ENCODE assay signal across 10 cellular contexts in genomic region chr14:68522510-68523325, GRCh38.
DNase-seq lines count a peak whose midpoint lies in the region; ATAC-seq and TF ChIP-seq lines count a peak whose summit lies in the region.
"Had no signal": no experiment of that assay in that cellular context is flagged by ENCODE, and none has a peak within 500 bp of the region (broad histone marks: within the 10 kb centered on the region; RNA-seq: fewer than 3 reads in every experiment).

No MANE protein-coding gene starts in this region.

- no peak overlapping the region for H4K8ac ChIP-seq in neuronal stem cell (ENCODE audit: low read depth, low read length)

- H3K4me1 ChIP-seq in neuronal stem cell (ENCODE audit: control insufficient read depth in 2 of 2, insufficient read depth in 1 of 2, low read depth in 1 of 2, low read length in 2 of 2) = peaks cover 29 to 42% of the 10 kb centered on the region in 2 donors
- H3K4me1 ChIP-seq in vagina = peaks cover 93% of the 10 kb centered on the region

- peak overlapping the region; percentile 36 for H3K18ac ChIP-seq in neuronal stem cell (ENCODE audit: low read length)

- no peak overlapping the region for H3K4me3 ChIP-seq in fibroblast of pulmonary artery (replicated peaks; ENCODE audit: low read depth, low read length)
- H3K4me3 ChIP-seq in neuronal stem cell (ENCODE audit: low read length in 2 of 2) = no peak overlapping the region
- no peak overlapping the region for H3K4me3 ChIP-seq in vagina
- H3K4me3 ChIP-seq: lung had no signal

- no peak overlapping the region for H3K9ac ChIP-seq in neuronal stem cell (ENCODE audit: low read depth, low read length, poor library complexity)

- no peak for ATAC-seq in activated T-cell treated with anti-CD3 and anti-CD28 coated beads, Interleukin-2, amount 50 U/mL, for 72 hours (replicated peaks in 1 of 2)
- no peak for ATAC-seq in HG02938 (IDR thresholded peaks at IDR 0.05; ENCODE audit: unreplicated experiment)
- ATAC-seq in HG02852 (IDR thresholded peaks at IDR 0.05; ENCODE audit: unreplicated experiment) = no peak

- H3K27me3 Mint-ChIP-seq in activated T-cell treated with anti-CD3 and anti-CD28 coated beads, Interleukin-2, amount 50 U/mL, for 72 hours (ENCODE audit: low read depth) = no peaks in the 10 kb centered on the region

- H3K4ac ChIP-seq in neuronal stem cell (ENCODE audit: low read length) = no peak overlapping the region

- no peak overlapping the region for H2AK5ac ChIP-seq in neuronal stem cell (ENCODE audit: low read depth, low read length)

- H3K9me3 Mint-ChIP-seq in activated T-cell treated with anti-CD3 and anti-CD28 coated beads, Interleukin-2, amount 50 U/mL, for 72 hours = no peaks in the 10 kb centered on the region

- H3K27ac ChIP-seq in neuronal stem cell (replicated peaks; ENCODE audit: low read length) (peak overlapping the region; percentile 94), vagina (peak overlapping the region; percentile 79)

- peak overlapping the region; percentile 33 for H2AFZ ChIP-seq in neuronal stem cell (ENCODE audit: low read length)

- DNase-seq in activated T-cell treated with anti-CD3 and anti-CD28 coated beads, Interleukin-2, amount 50 U/mL, for 72 hours = no peak
- no peak for DNase-seq in activated T-cell treated with anti-CD3 and anti-CD28 coated beads, Interleukin-2, amount 50 U/mL, for 1 hour
- DNase-seq in fibroblast of pulmonary artery (ENCODE audit: low read depth) = peak; percentile 70
- peak; percentile 86 for DNase-seq in neuronal stem cell (ENCODE audit: low spot score)
- peak; percentile 55 to 85 for DNase-seq in vagina (ENCODE audit: extremely low spot score in 2 of 2)
- no peak for DNase-seq in NCI-H2081 treated with DMSO at 0.1 percent for 48 hours (lab: John Stamatoyannopoulos, UW)
- DNase-seq: NCI-H526 treated with DMSO at 0.1 percent for 48 hours had no signal

- no peaks in the 10 kb centered on the region for H3K36me3 Mint-ChIP-seq in activated T-cell treated with anti-CD3 and anti-CD28 coated beads, Interleukin-2, amount 50 U/mL, for 72 hours (ENCODE audit: insufficient read depth in 2 of 2)

- H4K91ac ChIP-seq in neuronal stem cell (ENCODE audit: low read depth, low read length, poor library complexity) = no peak overlapping the region

- no peak overlapping the region for H2BK120ac ChIP-seq in neuronal stem cell (ENCODE audit: low read depth, low read length)

- no peak overlapping the region for H3K4me2 ChIP-seq in neuronal stem cell (ENCODE audit: insufficient read depth, low read length, poor library complexity, severe bottlenecking)

- H3K79me1 ChIP-seq in neuronal stem cell (ENCODE audit: low read depth, low read length) = no peaks in the 10 kb centered on the region

- peaks cover 0 to 7% of the 10 kb centered on the region in 2 donors for H3K9me3 ChIP-seq in neuronal stem cell (replicated peaks in 1 of 2; ENCODE audit: control insufficient read depth in 2 of 2, insufficient read depth in 1 of 2, low read depth in 1 of 2, low read length in 2 of 2)
- no peaks in the 10 kb centered on the region for H3K9me3 ChIP-seq in vagina

- H2BK15ac ChIP-seq in neuronal stem cell (ENCODE audit: low read length) = no peak overlapping the region

- peak overlapping the region; percentile 5 for H2BK5ac ChIP-seq in neuronal stem cell (ENCODE audit: low read length)

- peak; percentile 2 for TF ChIP-seq CTCF in fibroblast of pulmonary artery (IDR thresholded peaks at IDR 0.05; ENCODE audit: low read length, missing control alignments)
- TF ChIP-seq CTCF in vagina (IDR thresholded peaks at IDR 0.05) = no peak

- H3K4me1 Mint-ChIP-seq in activated T-cell treated with anti-CD3 and anti-CD28 coated beads, Interleukin-2, amount 50 U/mL, for 72 hours (ENCODE audit: low read depth) = peaks cover 8% of the 10 kb centered on the region

- peak overlapping the region; percentile 32 for H2BK12ac ChIP-seq in neuronal stem cell (ENCODE audit: low read length)

- H3K4me3 Mint-ChIP-seq in activated T-cell treated with anti-CD3 and anti-CD28 coated beads, Interleukin-2, amount 50 U/mL, for 72 hours = no peak overlapping the region

- H3K27ac Mint-ChIP-seq in activated T-cell treated with anti-CD3 and anti-CD28 coated beads, Interleukin-2, amount 50 U/mL, for 72 hours = peak overlapping the region; percentile 61

- H3K27me3 ChIP-seq in neuronal stem cell (ENCODE audit: control insufficient read depth in 3 of 3, insufficient read depth in 3 of 3, low read depth in 1 of 3, low read length in 3 of 3) = no peaks in the 10 kb centered on the region
- H3K27me3 ChIP-seq in vagina = no peaks in the 10 kb centered on the region

- intact Hi-C loops in vagina (cut with DNase I) = no loop called here

- no peak overlapping the region for H3K23ac ChIP-seq in neuronal stem cell (ENCODE audit: low read depth, low read length, poor library complexity)

- TF ChIP-seq POLR2A in vagina (IDR thresholded peaks at IDR 0.05) = no peak

- H3K14ac ChIP-seq in neuronal stem cell (ENCODE audit: low read length) = no peak overlapping the region

- no CpG with 5 or more reads among the region's 5 CpGs for WGBS in neuronal stem cell (ENCODE audit: extremely low coverage in 2 of 2, insufficient read length in 2 of 2, insufficient replicate concordance in 1 of 2), 2 donors

- H3K36me3 ChIP-seq in neuronal stem cell (replicated peaks in 1 of 2; ENCODE audit: control insufficient read depth in 2 of 2, insufficient read depth in 2 of 2, low read length in 2 of 2) = peaks cover 0 to 2% of the 10 kb centered on the region in 2 donors
- no peaks in the 10 kb centered on the region for H3K36me3 ChIP-seq in vagina

Comparison
In these comparisons a context has a peak if more than half of its experiments do, and no peak if none do; other contexts are left out.
1. DNase-seq: peak in fibroblast of pulmonary artery (single experiment), neuronal stem cell (single experiment) and vagina (2 of 2); none in activated T-cell treated with anti-CD3 and anti-CD28 coated beads, Interleukin-2, amount 50 U/mL, for 72 hours (0 of 2), activated T-cell treated with anti-CD3 and anti-CD28 coated beads, Interleukin-2, amount 50 U/mL, for 1 hour (single experiment) and NCI-H2081 treated with DMSO at 0.1 percent for 48 hours (single experiment).